In the genomic region with DNA sequence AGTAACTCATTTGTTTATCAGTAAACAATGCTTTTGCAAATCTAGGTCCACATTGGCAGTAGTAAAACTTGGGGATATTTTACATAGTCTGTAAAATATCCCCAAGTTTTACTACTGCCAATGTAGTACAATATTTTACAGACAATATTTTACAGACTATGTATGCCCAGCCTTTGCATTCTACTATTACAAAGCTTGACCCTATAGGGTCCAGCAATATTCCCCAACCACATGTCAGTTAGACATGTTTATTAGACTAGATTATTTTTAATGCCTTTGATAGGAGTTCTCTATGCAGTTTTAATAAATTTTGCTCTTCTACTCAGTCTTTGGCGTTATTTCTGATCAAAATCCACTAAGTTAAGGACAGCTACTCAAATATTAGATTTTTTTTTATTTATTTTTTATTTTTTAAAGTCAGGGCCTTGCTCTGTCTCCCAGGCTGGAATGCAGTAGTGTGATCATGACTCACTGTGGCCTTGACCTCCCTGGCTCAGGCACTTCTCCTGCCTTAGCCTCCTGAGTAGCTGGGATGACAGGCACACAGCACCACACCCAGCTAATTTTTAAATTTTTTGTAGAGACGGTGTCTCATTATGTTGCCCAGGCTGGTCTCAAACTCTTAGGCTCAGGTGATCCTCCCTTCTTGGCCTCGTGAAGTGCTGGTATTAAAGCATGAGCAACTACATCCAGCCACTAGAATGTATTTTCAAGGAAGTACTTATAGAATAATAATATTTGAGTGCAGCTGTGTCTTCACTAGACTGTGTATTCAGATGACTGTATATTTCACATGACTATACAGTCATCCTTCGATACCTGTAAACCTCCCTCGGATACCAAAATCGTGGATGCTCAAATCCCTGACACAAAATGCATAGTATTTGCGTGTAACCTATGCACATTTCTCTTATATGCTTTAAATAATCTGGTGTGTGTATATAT, we compare ENCODE assay signal across 11 cellular contexts. TPM values are rescaled to one million over a fixed set of nuclear protein-coding genes. Genes with fewer than 3 reads are reported as not detected.
A peak's percentile ranks its signal among the peaks of the same experiment; 100 is the strongest.
DNase-seq lines count a peak whose midpoint lies in the region; TF ChIP-seq lines count a peak whose summit lies in the region.
"Had no signal": no experiment of that assay in that cellular context is flagged by ENCODE, and none has a peak within 500 bp of the region (broad histone marks: within the 10 kb centered on the region; RNA-seq: fewer than 3 reads in every experiment).

No MANE protein-coding gene starts in this region.

- DNase-seq in GM04503 (ENCODE audit: low read depth), result peak; percentile 42
- DNase-seq in adipocyte (ENCODE audit: low read depth), result peak; percentile 79
- DNase-seq in foreskin melanocyte, result peak; percentile 50
- peak; percentile 84 for DNase-seq in retinal pigment epithelial cell (ENCODE audit: low read depth)
- no peak for DNase-seq in NCI-H1417 treated with DMSO at 0.1 percent for 48 hours (lab: John Stamatoyannopoulos, UW)
- DNase-seq in NK-92 (lab: John Stamatoyannopoulos, UW; ENCODE audit: unreplicated experiment), result no peak
- DNase-seq in G401 (ENCODE audit: low spot score), result no peak
- DNase-seq in NCI-H1694 treated with DMSO at 0.1 percent for 48 hours (lab: John Stamatoyannopoulos, UW), result no peak
- DNase-seq: activated naive CD4-positive, alpha-beta T cell treated with anti-CD3 and anti-CD28 coated beads for 36 hours; NCI-H2171 had no signal

- H3K9me3 ChIP-seq in adipocyte (ENCODE audit: control insufficient read depth, low read length), result no peaks in the 10 kb centered on the region
- H3K9me3 ChIP-seq: upper lobe of left lung had no signal

- H3K4me1 ChIP-seq in adipocyte (ENCODE audit: control insufficient read depth, insufficient read depth, low read length), result peaks cover 34% of the 10 kb centered on the region

- peak overlapping the region; percentile 65 for H3K9ac ChIP-seq in adipocyte (ENCODE audit: low read length)

- H3K4me3 ChIP-seq in adipocyte (ENCODE audit: low read length) (no peak overlapping the region), retinal pigment epithelial cell (ENCODE audit: low read length) (no peak overlapping the region)
- H3K4me3 ChIP-seq: upper lobe of left lung had no signal

- no peak for TF ChIP-seq CTCF in retinal pigment epithelial cell (conservative IDR thresholded peaks at IDR 0.05; ENCODE audit: low read depth, low read length)

- in situ Hi-C loops in G401 (cut with HindIII; ENCODE audit: low sequenced_read_pairs), result no loop called here

- no peaks in the 10 kb centered on the region for H3K27me3 ChIP-seq in adipocyte (replicated peaks; ENCODE audit: control insufficient read depth, insufficient read depth, low read length)
- H3K27me3 ChIP-seq: upper lobe of left lung had no signal

- peaks cover 49% of the 10 kb centered on the region for H3K36me3 ChIP-seq in adipocyte (ENCODE audit: control insufficient read depth, insufficient read depth, low read length, severe bottlenecking)

RNA-seq across cellular contexts. Expression of a gene that starts 19.8 kb away (rescaled TPM):
- total RNA-seq in G401 (2014; rRNA removed; shearing (Covaris generic)), result 13.5 and 20.5 TPM in 2 replicates

RNA-seq across cellular contexts. Expression of a gene that starts 19.9 kb away (rescaled TPM):
- 3.7 and 7.3 TPM in 2 replicates for total RNA-seq in G401 (2014; rRNA removed; shearing (Covaris generic))

Comparison
In these comparisons a context has a peak if more than half of its experiments do, and no peak if none do; other contexts are left out.
1. DNase-seq: peak in GM04503 (single experiment), adipocyte (single experiment), foreskin melanocyte (single experiment) and retinal pigment epithelial cell (single experiment); none in NCI-H1417 treated with DMSO at 0.1 percent for 48 hours (single experiment), NK-92 (single experiment), G401 (single experiment) and NCI-H1694 treated with DMSO at 0.1 percent for 48 hours (single experiment).